ENCODE assay signal across 1 cellular context in the genomic region with DNA sequence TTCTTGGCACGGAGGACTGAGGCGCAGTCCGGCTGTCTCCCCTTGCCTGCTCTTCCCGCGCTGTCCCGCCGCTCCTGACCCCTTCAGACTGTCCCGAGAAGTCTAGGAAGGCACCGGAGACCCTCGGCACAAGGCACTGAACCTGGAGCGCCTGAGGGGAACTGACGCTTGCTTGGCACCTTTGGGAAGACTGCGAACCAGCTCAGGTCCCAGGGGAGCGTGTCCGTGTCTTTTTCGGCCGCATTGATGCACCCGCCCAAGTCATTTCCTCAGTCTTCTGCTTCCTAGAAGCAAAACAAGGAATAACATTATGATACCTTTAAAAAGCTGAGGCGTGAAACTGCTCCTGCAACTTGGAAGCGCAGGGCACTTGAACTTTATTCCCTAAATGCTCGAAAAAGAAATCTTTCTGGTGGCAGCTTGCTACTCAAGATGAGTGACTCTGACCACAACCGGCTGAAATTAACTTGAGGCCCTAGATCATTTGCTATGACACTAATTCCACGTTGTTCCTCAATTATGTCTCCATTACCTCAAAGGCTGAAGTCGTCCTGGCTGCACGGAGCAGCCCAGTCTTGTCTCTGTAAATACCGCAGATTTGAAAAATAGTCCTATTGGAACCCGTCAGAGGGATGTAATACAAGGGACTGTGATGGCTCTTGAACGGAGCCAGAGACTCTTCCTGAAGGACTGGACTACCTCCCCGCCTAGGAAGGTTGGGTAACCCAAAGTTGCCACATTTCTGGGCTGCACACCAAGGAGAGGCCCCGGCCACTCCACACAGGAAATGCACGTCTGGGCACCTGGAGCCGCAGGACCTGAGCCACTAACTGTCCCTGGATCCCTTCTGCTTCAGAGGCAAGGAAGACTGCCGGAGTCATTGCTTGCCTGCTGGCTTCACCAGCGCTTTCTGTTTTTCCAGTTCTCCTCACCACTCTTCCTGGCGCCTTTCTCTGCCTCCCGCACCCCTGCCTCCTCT.
TF ChIP-seq lines count a peak whose summit lies in the region.

No MANE protein-coding gene starts in this region.

TF ChIP-seq in HepG2, 621 proteins besides CTCF, POLR2A, EP300 and RAD21:
- no peak for TF ChIP-seq ZNF292 (CRISPR knock-in tag; IDR thresholded peaks at IDR 0.05; ENCODE audit: borderline replicate concordance, low read depth)
- no peak for TF ChIP-seq ZNF607 (CRISPR knock-in tag; IDR thresholded peaks at IDR 0.05; ENCODE audit: borderline replicate concordance)
- no peak for TF ChIP-seq ATF7-NPFF (CRISPR knock-in tag; IDR thresholded peaks at IDR 0.05; ENCODE audit: low read depth)
- no peak for TF ChIP-seq NFE2L2 (IDR thresholded peaks at IDR 0.05; ENCODE audit: low read length)
- TF ChIP-seq ZKSCAN5 (CRISPR knock-in tag; IDR thresholded peaks at IDR 0.05) = no peak
- TF ChIP-seq, protein P1, sequence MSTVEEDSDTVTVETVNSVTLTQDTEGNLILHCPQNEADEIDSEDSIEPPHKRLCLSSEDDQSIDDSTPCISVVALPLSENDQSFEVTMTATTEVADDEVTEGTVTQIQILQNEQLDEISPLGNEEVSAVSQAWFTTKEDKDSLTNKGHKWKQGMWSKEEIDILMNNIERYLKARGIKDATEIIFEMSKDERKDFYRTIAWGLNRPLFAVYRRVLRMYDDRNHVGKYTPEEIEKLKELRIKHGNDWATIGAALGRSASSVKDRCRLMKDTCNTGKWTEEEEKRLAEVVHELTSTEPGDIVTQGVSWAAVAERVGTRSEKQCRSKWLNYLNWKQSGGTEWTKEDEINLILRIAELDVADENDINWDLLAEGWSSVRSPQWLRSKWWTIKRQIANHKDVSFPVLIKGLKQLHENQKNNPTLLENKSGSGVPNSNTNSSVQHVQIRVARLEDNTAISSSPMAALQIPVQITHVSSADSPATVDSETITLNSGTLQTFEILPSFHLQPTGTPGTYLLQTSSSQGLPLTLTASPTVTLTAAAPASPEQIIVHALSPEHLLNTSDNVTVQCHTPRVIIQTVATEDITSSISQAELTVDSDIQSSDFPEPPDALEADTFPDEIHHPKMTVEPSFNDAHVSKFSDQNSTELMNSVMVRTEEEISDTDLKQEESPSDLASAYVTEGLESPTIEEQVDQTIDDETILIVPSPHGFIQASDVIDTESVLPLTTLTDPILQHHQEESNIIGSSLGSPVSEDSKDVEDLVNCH (CRISPR knock-in tag; IDR thresholded peaks at IDR 0.05) = no peak
- no peak for TF ChIP-seq ZNF670 (CRISPR knock-in tag; IDR thresholded peaks at IDR 0.05; ENCODE audit: borderline replicate concordance)
- no peak for TF ChIP-seq PHF5A (CRISPR knock-in tag; IDR thresholded peaks at IDR 0.05; ENCODE audit: low read depth, unreplicated experiment)
- TF ChIP-seq ZNF567 (CRISPR knock-in tag; IDR thresholded peaks at IDR 0.05; ENCODE audit: borderline replicate concordance) = no peak
- no peak for TF ChIP-seq TCF12 (IDR thresholded peaks at IDR 0.05)
- no peak for TF ChIP-seq TCF12 (CRISPR knock-in tag; IDR thresholded peaks at IDR 0.05)
- TF ChIP-seq KAT7 (CRISPR knock-in tag; IDR thresholded peaks at IDR 0.05; ENCODE audit: borderline replicate concordance) = no peak
- TF ChIP-seq, protein P2, sequence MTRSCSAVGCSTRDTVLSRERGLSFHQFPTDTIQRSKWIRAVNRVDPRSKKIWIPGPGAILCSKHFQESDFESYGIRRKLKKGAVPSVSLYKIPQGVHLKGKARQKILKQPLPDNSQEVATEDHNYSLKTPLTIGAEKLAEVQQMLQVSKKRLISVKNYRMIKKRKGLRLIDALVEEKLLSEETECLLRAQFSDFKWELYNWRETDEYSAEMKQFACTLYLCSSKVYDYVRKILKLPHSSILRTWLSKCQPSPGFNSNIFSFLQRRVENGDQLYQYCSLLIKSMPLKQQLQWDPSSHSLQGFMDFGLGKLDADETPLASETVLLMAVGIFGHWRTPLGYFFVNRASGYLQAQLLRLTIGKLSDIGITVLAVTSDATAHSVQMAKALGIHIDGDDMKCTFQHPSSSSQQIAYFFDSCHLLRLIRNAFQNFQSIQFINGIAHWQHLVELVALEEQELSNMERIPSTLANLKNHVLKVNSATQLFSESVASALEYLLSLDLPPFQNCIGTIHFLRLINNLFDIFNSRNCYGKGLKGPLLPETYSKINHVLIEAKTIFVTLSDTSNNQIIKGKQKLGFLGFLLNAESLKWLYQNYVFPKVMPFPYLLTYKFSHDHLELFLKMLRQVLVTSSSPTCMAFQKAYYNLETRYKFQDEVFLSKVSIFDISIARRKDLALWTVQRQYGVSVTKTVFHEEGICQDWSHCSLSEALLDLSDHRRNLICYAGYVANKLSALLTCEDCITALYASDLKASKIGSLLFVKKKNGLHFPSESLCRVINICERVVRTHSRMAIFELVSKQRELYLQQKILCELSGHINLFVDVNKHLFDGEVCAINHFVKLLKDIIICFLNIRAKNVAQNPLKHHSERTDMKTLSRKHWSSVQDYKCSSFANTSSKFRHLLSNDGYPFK (CRISPR knock-in tag; IDR thresholded peaks at IDR 0.05; ENCODE audit: borderline replicate concordance) = no peak
- TF ChIP-seq, protein P3, sequence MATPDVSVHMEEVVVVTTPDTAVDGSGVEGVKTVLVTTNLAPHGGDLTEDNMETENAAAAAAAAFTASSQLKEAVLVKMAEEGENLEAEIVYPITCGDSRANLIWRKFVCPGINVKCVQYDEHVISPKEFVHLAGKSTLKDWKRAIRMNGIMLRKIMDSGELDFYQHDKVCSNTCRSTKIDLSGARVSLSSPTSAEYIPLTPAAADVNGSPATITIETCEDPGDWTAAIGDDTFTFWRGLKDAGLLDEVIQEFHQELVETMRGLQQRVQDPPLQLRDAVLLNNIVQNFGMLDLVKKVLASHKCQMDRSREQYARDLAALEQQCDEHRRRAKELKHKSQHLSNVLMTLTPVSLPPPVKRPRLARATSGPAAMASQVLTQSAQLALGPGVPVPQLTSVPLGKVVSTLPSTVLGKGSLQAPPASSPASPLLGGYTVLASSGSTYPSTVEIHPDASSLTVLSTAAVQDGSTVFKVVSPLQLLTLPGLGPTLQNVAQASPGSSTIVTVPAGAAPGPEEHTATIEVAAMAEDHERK (CRISPR knock-in tag; IDR thresholded peaks at IDR 0.05; ENCODE audit: low read depth) = no peak
- TF ChIP-seq ZNF235 (CRISPR knock-in tag; IDR thresholded peaks at IDR 0.05; ENCODE audit: borderline replicate concordance) = no peak
